ENCODE assay signal across 9 cellular contexts in genomic region chr19:47428177-47428894, GRCh38. TPM values are rescaled to one million over a fixed set of nuclear protein-coding genes. Genes with fewer than 3 reads are reported as not detected.
DNase-seq lines count a peak whose midpoint lies in the region; ATAC-seq and TF ChIP-seq lines count a peak whose summit lies in the region.
"Had no signal": no experiment of that assay in that cellular context is flagged by ENCODE, and none has a peak within 500 bp of the region (broad histone marks: within the 10 kb centered on the region; RNA-seq: fewer than 3 reads in every experiment).

No MANE protein-coding gene starts in this region.

- peak; percentile 88 for ATAC-seq in activated CD8-positive, alpha-beta memory T cell treated with anti-CD3 and anti-CD28 coated beads, Interleukin-2, amount 10 ng/mL, durations not matched to agents 7 days and 5 days

- DNase-seq in DMS 273 treated with DMSO at 0.1 percent for 48 hours (lab: John Stamatoyannopoulos, UW), result peak; percentile 98
- DNase-seq in NT2/D1 (ENCODE audit: low read depth, low spot score), result peak; percentile 87
- peak; percentile 96 for DNase-seq in activated CD8-positive, alpha-beta memory T cell treated with anti-CD3 and anti-CD28 coated beads, Interleukin-2, amount 10 ng/mL, durations not matched to agents 7 days and 5 days
- DNase-seq in epithelial cell of esophagus (ENCODE audit: low read depth), result peak; percentile 100
- DNase-seq in mesothelial cell of epicardium (ENCODE audit: low spot score in 2 of 2, unreplicated experiment in 2 of 2), result peak; percentile 95 to 98
- DNase-seq in stimulated activated CD8-positive, alpha-beta memory T cell treated with anti-CD3 and anti-CD28 coated beads, Interleukin-2, amount 100 ng/mL, for 48 hours (ENCODE audit: low read depth in 2 of 2), result peak; percentile 78 to 90
- no peak for DNase-seq in KG1 (lab: John Stamatoyannopoulos, UW)

- H3K36me3 Mint-ChIP-seq in activated CD8-positive, alpha-beta memory T cell treated with anti-CD3 and anti-CD28 coated beads, Interleukin-2, amount 10 ng/mL, durations not matched to agents 7 days and 5 days, result no peaks in the 10 kb centered on the region
- no peaks in the 10 kb centered on the region for H3K36me3 Mint-ChIP-seq in mesothelial cell of epicardium
- H3K36me3 Mint-ChIP-seq: activated naive CD8-positive, alpha-beta T cell had no signal

- H3K36me3 ChIP-seq in HUES6 (ENCODE audit: control insufficient read depth, insufficient read depth, low read length) (no peaks in the 10 kb centered on the region), NT2/D1 (ENCODE audit: insufficient read depth, insufficient read length, low read length) (no peaks in the 10 kb centered on the region)

- peaks cover 25% of the 10 kb centered on the region for H3K4me1 ChIP-seq in HUES6 (ENCODE audit: control insufficient read depth, insufficient read depth, low read length)
- peaks cover 3% of the 10 kb centered on the region for H3K4me1 ChIP-seq in NT2/D1 (ENCODE audit: insufficient read depth, insufficient read length)

- H3K9me3 ChIP-seq in HUES6 (ENCODE audit: control insufficient read depth, insufficient read depth, low read depth, low read length) (no peaks in the 10 kb centered on the region), NT2/D1 (ENCODE audit: insufficient read depth, low read length) (0 out of 2 replicates have a peak, but pooled peaks cover 6% of the 10 kb centered on the region)

- no peaks in the 10 kb centered on the region for H3K9me3 Mint-ChIP-seq in activated CD8-positive, alpha-beta memory T cell treated with anti-CD3 and anti-CD28 coated beads, Interleukin-2, amount 10 ng/mL, durations not matched to agents 7 days and 5 days (ENCODE audit: low read depth)
- no peaks in the 10 kb centered on the region for H3K9me3 Mint-ChIP-seq in mesothelial cell of epicardium

- CTCF ChIA-PET in activated CD8-positive, alpha-beta memory T cell treated with anti-CD3 and anti-CD28 coated beads, Interleukin-2, amount 10 ng/mL, durations not matched to agents 7 days and 5 days (lab: Charles Lee), result interaction anchor here (0.6 to 16.9 kb wide), 32 partner anchors 8 to 785 kb away, joined by 3 to 408 read pairs (median 4); partner anchors contain the start of genes CCDC9, DHX34, EHD2 and INAFM1

- H3K27me3 Mint-ChIP-seq in activated CD8-positive, alpha-beta memory T cell treated with anti-CD3 and anti-CD28 coated beads, Interleukin-2, amount 10 ng/mL, durations not matched to agents 7 days and 5 days, result peaks cover 54% of the 10 kb centered on the region
- peaks cover 29% of the 10 kb centered on the region for H3K27me3 Mint-ChIP-seq in mesothelial cell of epicardium (ENCODE audit: low read depth)

- peaks cover 33% of the 10 kb centered on the region for H3K4me1 Mint-ChIP-seq in activated CD8-positive, alpha-beta memory T cell treated with anti-CD3 and anti-CD28 coated beads, Interleukin-2, amount 10 ng/mL, durations not matched to agents 7 days and 5 days
- H3K4me1 Mint-ChIP-seq in mesothelial cell of epicardium, result peaks cover 13% of the 10 kb centered on the region

- TF ChIP-seq CTCF in epithelial cell of esophagus (IDR thresholded peaks at IDR 0.05; ENCODE audit: insufficient read depth, low read depth, low read length, missing control alignments), result no peak
- no peak for TF ChIP-seq CTCF in mesothelial cell of epicardium (IDR thresholded peaks at IDR 0.05; ENCODE audit: unreplicated experiment)

- H3K4me3 Mint-ChIP-seq in activated CD8-positive, alpha-beta memory T cell treated with anti-CD3 and anti-CD28 coated beads, Interleukin-2, amount 10 ng/mL, durations not matched to agents 7 days and 5 days, result no peak overlapping the region
- no peak overlapping the region for H3K4me3 Mint-ChIP-seq in mesothelial cell of epicardium

- H3K27me3 ChIP-seq in HUES6 (ENCODE audit: control insufficient read depth, insufficient read depth, low read length) (peaks cover 29% of the 10 kb centered on the region), NT2/D1 (ENCODE audit: insufficient read depth, insufficient read length) (peaks cover 12% of the 10 kb centered on the region)

- H3K9ac ChIP-seq in HUES6 (ENCODE audit: low read length) (peak overlapping the region; percentile 48), NT2/D1 (ENCODE audit: insufficient read length, low read depth) (peak overlapping the region; percentile 32)

- H3K27ac Mint-ChIP-seq in activated CD8-positive, alpha-beta memory T cell treated with anti-CD3 and anti-CD28 coated beads, Interleukin-2, amount 10 ng/mL, durations not matched to agents 7 days and 5 days, result no peak overlapping the region
- no peak overlapping the region for H3K27ac Mint-ChIP-seq in mesothelial cell of epicardium
- H3K27ac Mint-ChIP-seq: activated naive CD8-positive, alpha-beta T cell had no signal

- H3K4me3 ChIP-seq in HUES6 (ENCODE audit: low read depth, low read length) (peak overlapping the region; percentile 57), NT2/D1 (ENCODE audit: insufficient read length, low read depth) (peak overlapping the region; percentile 28), epithelial cell of esophagus (ENCODE audit: low read length) (no peak overlapping the region)

- no peak overlapping the region for H3K27ac ChIP-seq in HUES6 (ENCODE audit: low read depth, low read length)

RNA-seq across cellular contexts. Expression of gene MEIS3, which starts 9.0 kb away (rescaled TPM):
- not detected for total RNA-seq in activated CD8-positive, alpha-beta memory T cell treated with anti-CD3 and anti-CD28 coated beads, Interleukin-2, amount 10 ng/mL, durations not matched to agents 7 days and 5 days
- 268 to 277 TPM (median 273 TPM) in 3 replicates for total RNA-seq in mesothelial cell of epicardium

RNA-seq across cellular contexts. Expression of gene SLC8A2, which starts 43.4 kb away (rescaled TPM):
- total RNA-seq in activated CD8-positive, alpha-beta memory T cell treated with anti-CD3 and anti-CD28 coated beads, Interleukin-2, amount 10 ng/mL, durations not matched to agents 7 days and 5 days, result under 1 TPM; 0.14 to 0.32 TPM
- 2.2 to 3.7 TPM (median 2.5 TPM) in 3 replicates for total RNA-seq in mesothelial cell of epicardium

RNA-seq across cellular contexts. Expression of gene KPTN, which starts 55.7 kb away (rescaled TPM):
- total RNA-seq in activated CD8-positive, alpha-beta memory T cell treated with anti-CD3 and anti-CD28 coated beads, Interleukin-2, amount 10 ng/mL, durations not matched to agents 7 days and 5 days, result 10 to 100 TPM; 11.0 to 13.3 TPM
- total RNA-seq in mesothelial cell of epicardium, result 18.4 to 20.4 TPM (median 20.1 TPM) in 3 replicates

Comparison
In these comparisons a context has a peak if more than half of its experiments do, and no peak if none do; other contexts are left out.
1. RNA of gene MEIS3, which starts 9.0 kb away (total RNA-seq): 268 to 277 TPM in mesothelial cell of epicardium; not detected in activated CD8-positive, alpha-beta memory T cell treated with anti-CD3 and anti-CD28 coated beads, Interleukin-2, amount 10 ng/mL, durations not matched to agents 7 days and 5 days; every median in the first group is over 100 times any median in the second.